11 cellular contexts compared by ENCODE assay signal in the genomic region with DNA sequence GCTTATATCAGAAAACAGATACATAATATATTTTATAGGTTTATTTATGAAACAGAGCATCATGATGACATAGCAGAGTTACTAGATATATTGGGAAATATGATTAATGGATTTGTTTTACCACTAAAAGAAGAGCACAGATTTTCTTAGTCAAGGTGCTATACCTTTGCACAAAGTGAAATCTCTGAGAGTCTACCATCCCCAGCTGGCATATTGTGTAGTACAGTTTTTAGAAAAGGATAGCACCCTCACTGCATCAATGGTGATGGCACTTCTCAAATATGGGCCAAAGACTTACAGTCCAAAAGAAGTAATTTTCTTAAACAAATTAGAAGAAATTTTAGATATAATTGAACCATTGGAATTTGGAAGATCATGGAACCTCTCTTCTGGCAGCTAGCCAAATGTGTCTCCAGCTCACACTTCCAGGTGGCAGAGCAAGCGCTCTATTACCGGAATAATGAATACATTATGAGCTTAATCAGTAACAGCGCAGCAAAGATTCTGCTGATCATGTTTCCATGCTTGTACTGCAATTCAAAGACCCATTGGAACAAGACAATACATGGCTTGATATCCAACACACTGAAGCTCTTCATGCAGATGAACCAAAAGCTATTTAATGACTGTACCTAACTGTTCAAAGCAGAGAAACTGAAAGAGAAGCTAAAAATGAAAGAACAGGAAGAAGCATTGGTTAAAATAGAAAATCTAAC. TPM values are rescaled to one million over a fixed set of nuclear protein-coding genes. Genes with fewer than 3 reads are reported as not detected.
A peak's percentile ranks its signal among the peaks of the same experiment; 100 is the strongest.
DNase-seq lines count a peak whose midpoint lies in the region; ATAC-seq lines count a peak whose summit lies in the region.
"Had no signal": no experiment of that assay in that cellular context is flagged by ENCODE, and none has a peak within 500 bp of the region (broad histone marks: within the 10 kb centered on the region; RNA-seq: fewer than 3 reads in every experiment).

No MANE protein-coding gene starts in this region.

- H3K27ac Mint-ChIP-seq in activated CD4-positive, alpha-beta T cell treated with anti-CD3 and anti-CD28 coated beads for 36 hours, result no peak overlapping the region
- H3K27ac Mint-ChIP-seq: natural killer cell had no signal

- no peak overlapping the region for H3K4me3 ChIP-seq in mesendoderm (ENCODE audit: low read length)
- H3K4me3 ChIP-seq: upper lobe of right lung had no signal

- no peak overlapping the region for H3K4me2 ChIP-seq in mesendoderm (ENCODE audit: low read length)

- no peaks in the 10 kb centered on the region for H3K36me3 Mint-ChIP-seq in activated CD4-positive, alpha-beta T cell treated with anti-CD3 and anti-CD28 coated beads for 36 hours (ENCODE audit: low read depth)
- H3K36me3 Mint-ChIP-seq: natural killer cell had no signal

- WGBS in mesendoderm (ENCODE audit: extremely low coverage, insufficient coverage, low lambda C conversion rate), result no CpG with 5 or more reads among the region's 3 CpGs

- H3K27me3 Mint-ChIP-seq in activated CD4-positive, alpha-beta T cell treated with anti-CD3 and anti-CD28 coated beads for 36 hours, result peaks cover 2% of the 10 kb centered on the region

- no peak overlapping the region for H4K5ac ChIP-seq in mesendoderm (ENCODE audit: low read length)

- peaks cover 4% of the 10 kb centered on the region for H3K4me1 Mint-ChIP-seq in activated CD4-positive, alpha-beta T cell treated with anti-CD3 and anti-CD28 coated beads for 36 hours

- H3K4ac ChIP-seq in mesendoderm (ENCODE audit: low read depth, low read length), result no peak overlapping the region

- CTCF ChIA-PET in activated CD4-positive, alpha-beta T cell treated with anti-CD3 and anti-CD28 coated beads for 36 hours (lab: Charles Lee), result interaction anchor here (1.0 to 1.6 kb wide), 3 partner anchors 12 to 17 kb away, joined by 3 to 6 read pairs (median 3); no protein-coding TSS in a partner anchor

- intact Hi-C loops in activated CD4-positive, alpha-beta T cell treated with anti-CD3 and anti-CD28 coated beads for 36 hours (cut with DNase I, micrococcal nuclease), result no loop called here
- intact Hi-C loops in left ventricle myocardium superior (cut with micrococcal nuclease), result no loop called here

- no peak for DNase-seq in activated CD4-positive, alpha-beta T cell treated with anti-CD3 and anti-CD28 coated beads for 36 hours
- DNase-seq in activated CD4-positive, alpha-beta T cell treated with anti-CD3 and anti-CD28 coated beads for 4 hours, result no peak
- no peak for DNase-seq in mesendoderm
- DNase-seq in left ventricle myocardium superior, result no peak
- DNase-seq in D341Med (ENCODE audit: low spot score), result no peak
- DNase-seq in kidney glomerular epithelial cell (lab: John Stamatoyannopoulos, UW), result no peak
- DNase-seq: cerebellar nuclear complex, natural killer cell, upper lobe of right lung had no signal

- no peaks in the 10 kb centered on the region for H3K36me3 ChIP-seq in mesendoderm (ENCODE audit: control insufficient read depth, insufficient read depth, low read length)
- H3K36me3 ChIP-seq: upper lobe of right lung had no signal

- no peak overlapping the region for H3K56ac ChIP-seq in mesendoderm (ENCODE audit: low read length)

- POLR2A ChIA-PET in activated CD4-positive, alpha-beta T cell treated with anti-CD3 and anti-CD28 coated beads for 36 hours (lab: Charles Lee), result no interaction called here

- no peaks in the 10 kb centered on the region for H3K79me2 ChIP-seq in mesendoderm (ENCODE audit: control insufficient read depth, insufficient read depth, low read length)

- H2BK120ac ChIP-seq in mesendoderm (ENCODE audit: low read depth, low read length), result no peak overlapping the region

- H4K8ac ChIP-seq in mesendoderm (ENCODE audit: low read depth, low read length), result no peak overlapping the region

- ATAC-seq in activated CD4-positive, alpha-beta T cell treated with anti-CD3 and anti-CD28 coated beads for 36 hours, result peak; percentile 51
- ATAC-seq in GM21529 (IDR thresholded peaks at IDR 0.05; ENCODE audit: unreplicated experiment) (peak; percentile 84), HG03280 (IDR thresholded peaks at IDR 0.05; ENCODE audit: unreplicated experiment) (peak; percentile 84), left ventricle myocardium superior (no peak)
- ATAC-seq: natural killer cell, upper lobe of right lung had no signal

- H3K4me3 Mint-ChIP-seq in activated CD4-positive, alpha-beta T cell treated with anti-CD3 and anti-CD28 coated beads for 36 hours, result no peak overlapping the region
- H3K4me3 Mint-ChIP-seq: natural killer cell had no signal

- no peak overlapping the region for H3K23ac ChIP-seq in mesendoderm (ENCODE audit: low read length)

- H3K18ac ChIP-seq in mesendoderm (ENCODE audit: low read length), result peak overlapping the region; percentile 45

- H2AK5ac ChIP-seq in mesendoderm (ENCODE audit: low read length), result no peak overlapping the region

- H2BK15ac ChIP-seq in mesendoderm (replicated peaks; ENCODE audit: low read depth), result no peak overlapping the region

- H3K4me1 ChIP-seq in mesendoderm (ENCODE audit: control insufficient read depth, low read depth, low read length), result peaks cover 1% of the 10 kb centered on the region
- H3K4me1 ChIP-seq: upper lobe of right lung had no signal

- H3K9ac ChIP-seq in mesendoderm (ENCODE audit: low read length), result no peak overlapping the region

- H3K27ac ChIP-seq in mesendoderm (ENCODE audit: low read depth, low read length), result no peak overlapping the region
- H3K27ac ChIP-seq: upper lobe of right lung had no signal

- peaks cover 5% of the 10 kb centered on the region for H3K9me3 Mint-ChIP-seq in activated CD4-positive, alpha-beta T cell treated with anti-CD3 and anti-CD28 coated beads for 36 hours (ENCODE audit: low read depth)
- H3K9me3 Mint-ChIP-seq: natural killer cell had no signal

- H3K27me3 ChIP-seq in mesendoderm (ENCODE audit: insufficient read depth, low read length, poor library complexity), result no peaks in the 10 kb centered on the region
- H3K27me3 ChIP-seq: upper lobe of right lung had no signal

- H3K79me1 ChIP-seq in mesendoderm (ENCODE audit: low read length), result no peaks in the 10 kb centered on the region

- no peak overlapping the region for H2BK5ac ChIP-seq in mesendoderm (ENCODE audit: low read length)

RNA-seq across cellular contexts. Expression of gene CREB3L2, which starts 21.9 kb away (rescaled TPM):
- total RNA-seq in activated CD4-positive, alpha-beta T cell treated with anti-CD3 and anti-CD28 coated beads for 36 hours, result 10 to 100 TPM; 24.4 to 28.7 TPM
- 32.4 TPM for polyA plus RNA-seq in mesendoderm (2013, experiment 1 of 2)
- polyA plus RNA-seq in mesendoderm (2013, experiment 2 of 2), result 30.3 TPM
- total RNA-seq in left ventricle myocardium superior, result 22.3 TPM

RNA-seq across cellular contexts. Expression of gene AKR1D1, which starts 52.5 kb away (rescaled TPM):
- not detected for total RNA-seq in activated CD4-positive, alpha-beta T cell treated with anti-CD3 and anti-CD28 coated beads for 36 hours
- polyA plus RNA-seq in mesendoderm (2013, experiment 1 of 2), result 0.25 TPM
- 0.25 TPM for polyA plus RNA-seq in mesendoderm (2013, experiment 2 of 2)
- total RNA-seq in left ventricle myocardium superior, result not detected
- total RNA-seq: natural killer cell, upper lobe of right lung had no signal
